In genomic region chr20:38790210-38791053, GRCh38 we compare ENCODE assay signal across 8 cellular contexts. TPM values are rescaled to one million over a fixed set of nuclear protein-coding genes. Genes with fewer than 3 reads are reported as not detected.
DNase-seq lines count a peak whose midpoint lies in the region; ATAC-seq and TF ChIP-seq lines count a peak whose summit lies in the region.

No MANE protein-coding gene starts in this region.

- H3K9ac ChIP-seq in Karpas-422 (ENCODE audit: low read length): no peak overlapping the region

- 0 out of 2 replicates have a peak, but pooled peaks cover 3% of the 10 kb centered on the region for H3K4me1 ChIP-seq in DOHH2 (ENCODE audit: control insufficient read depth, low read length)
- H3K4me1 ChIP-seq in Karpas-422 (ENCODE audit: low read length): no peaks in the 10 kb centered on the region

- no peaks in the 10 kb centered on the region for H3F3A ChIP-seq in DOHH2 (ENCODE audit: control insufficient read depth, insufficient read depth)

- POLR2A ChIA-PET in naive thymus-derived CD8-positive, alpha-beta T cell (lab: Charles Lee): interaction anchor here (0.6 to 2.3 kb wide), 4 partner anchors 13 to 172 kb away, joined by 3 to 12 read pairs (median 7); partner anchors contain the start of genes DHX35 and PPP1R16B

- H4K20me1 ChIP-seq in DOHH2 (ENCODE audit: control insufficient read depth, insufficient read depth, low read depth, low read length) (no peaks in the 10 kb centered on the region), Karpas-422 (ENCODE audit: insufficient read depth, low read depth, low read length) (no peaks in the 10 kb centered on the region)

- H3K27me3 Mint-ChIP-seq in naive thymus-derived CD8-positive, alpha-beta T cell: no peaks in the 10 kb centered on the region

- H3K36me3 ChIP-seq in DOHH2 (ENCODE audit: control insufficient read depth, low read length) (no peaks in the 10 kb centered on the region), Karpas-422 (ENCODE audit: insufficient read depth, low read length) (no peaks in the 10 kb centered on the region)

- H3K4me1 Mint-ChIP-seq in naive thymus-derived CD8-positive, alpha-beta T cell: peaks cover 4 to 18% (median 10%) of the 10 kb centered on the region in 4 donors

- H3K4me2 ChIP-seq in DOHH2 (ENCODE audit: low read length) (0 out of 2 replicates have a peak overlapping the region, but pooled peaks have one; percentile 25), Karpas-422 (ENCODE audit: low read depth, low read length, poor library complexity, severe bottlenecking) (no peak overlapping the region)

- intact Hi-C loops in posterior vena cava (cut with DNase I): no loop called here

- H3K9me3 Mint-ChIP-seq in naive thymus-derived CD8-positive, alpha-beta T cell: no peaks in the 10 kb centered on the region

- peak; percentile 86 for TF ChIP-seq CTCF in DOHH2 (IDR thresholded peaks at IDR 0.05; ENCODE audit: low read depth, low read length, poor library complexity, severe bottlenecking)

- peak; percentile 59 for DNase-seq in Karpas-422
- DNase-seq in SK-N-DZ (ENCODE audit: low spot score): peak; percentile 81
- DNase-seq in dermis blood vessel endothelial cell: peak; percentile 79
- DNase-seq in naive thymus-derived CD8-positive, alpha-beta T cell: peak in 6 of 10 donors; percentile 20 to 80 (median 47)
- DNase-seq in GOT3 (lab: John Stamatoyannopoulos, UW): no peak
- DNase-seq in posterior vena cava (ENCODE audit: low spot score): no peak

- peak; percentile 82 to 96 for ATAC-seq in naive thymus-derived CD8-positive, alpha-beta T cell
- no peak for ATAC-seq in HG02973 (IDR thresholded peaks at IDR 0.05; ENCODE audit: unreplicated experiment)

- H3K9me3 ChIP-seq in DOHH2 (ENCODE audit: control insufficient read depth, insufficient read depth, low read length) (no peaks in the 10 kb centered on the region), Karpas-422 (ENCODE audit: low read length) (no peaks in the 10 kb centered on the region)

- H3K27me3 ChIP-seq in DOHH2 (ENCODE audit: control insufficient read depth, low read length): no peaks in the 10 kb centered on the region
- H3K27me3 ChIP-seq in Karpas-422 (ENCODE audit: low read length): no peaks in the 10 kb centered on the region

- H3K4me3 Mint-ChIP-seq in naive thymus-derived CD8-positive, alpha-beta T cell: peak overlapping the region in 4 of 10 donors; percentile 37 to 55 (median 46)

- H2AFZ ChIP-seq in Karpas-422 (ENCODE audit: low read length): no peak overlapping the region

- peaks cover 0 to 2% (median 0%) of the 10 kb centered on the region in 3 donors for H3K36me3 Mint-ChIP-seq in naive thymus-derived CD8-positive, alpha-beta T cell

- no peak overlapping the region for H3K4me3 ChIP-seq in DOHH2 (ENCODE audit: low read length)
- H3K4me3 ChIP-seq in Karpas-422 (ENCODE audit: low read length): no peak overlapping the region

- H3K9me2 ChIP-seq in DOHH2 (replicated peaks; ENCODE audit: control insufficient read depth, low read length) (no peaks in the 10 kb centered on the region), Karpas-422 (replicated peaks; ENCODE audit: insufficient read depth, low read length) (no peaks in the 10 kb centered on the region)

- H3K27ac ChIP-seq in DOHH2 (ENCODE audit: low read depth, low read length): no peak overlapping the region
- H3K27ac ChIP-seq in Karpas-422 (ENCODE audit: low read length): no peak overlapping the region

- H3K27ac Mint-ChIP-seq in naive thymus-derived CD8-positive, alpha-beta T cell: peak overlapping the region in 7 of 10 donors; percentile 37 to 92 (median 65)

- H3K79me2 ChIP-seq in DOHH2 (ENCODE audit: control insufficient read depth, low read length): no peaks in the 10 kb centered on the region
- H3K79me2 ChIP-seq in Karpas-422 (ENCODE audit: low read length): no peaks in the 10 kb centered on the region

RNA-seq across cellular contexts. Expression of gene PPP1R16B, which starts 15.1 kb away (rescaled TPM):
- 0.04 and 0.15 TPM in 2 replicates for total RNA-seq in Karpas-422 (2014; rRNA removed; shearing (Covaris generic); ENCODE audit: low replicate concordance)
- polyA plus RNA-seq in SK-N-DZ (2014; cell fraction: cytosol; rRNA removed): 3.1 and 3.8 TPM in 2 replicates
- 3.1 and 6.3 TPM in 2 replicates for polyA plus RNA-seq in SK-N-DZ (2014; cell fraction: nucleus; rRNA removed)
- total RNA-seq in dermis blood vessel endothelial cell: 247 and 304 TPM in 2 replicates
- total RNA-seq in naive thymus-derived CD8-positive, alpha-beta T cell: 10 to 100 TPM; 31.4 to 33.6 TPM
- polyA plus RNA-seq in naive thymus-derived CD8-positive, alpha-beta T cell: 10 to 100 TPM in 2 of 3 donors, 1 to 10 TPM in 1; 9.7 to 15.6 (median 13.4) TPM
- 10 to 100 TPM in 1 of 2 donors, 1 to 10 TPM in 1; 8.5 to 11.7 TPM for total RNA-seq in posterior vena cava

RNA-seq across cellular contexts. Expression of gene ACTR5, which starts 42.2 kb away (rescaled TPM):
- total RNA-seq in Karpas-422 (2014; rRNA removed; shearing (Covaris generic); ENCODE audit: low replicate concordance): 4.5 and 10.6 TPM in 2 replicates
- polyA plus RNA-seq in SK-N-DZ (2014; cell fraction: cytosol; rRNA removed): 25.8 and 28.5 TPM in 2 replicates
- 55.5 and 69.2 TPM in 2 replicates for polyA plus RNA-seq in SK-N-DZ (2014; cell fraction: nucleus; rRNA removed)
- total RNA-seq in dermis blood vessel endothelial cell: 9.7 and 14.1 TPM in 2 replicates
- total RNA-seq in naive thymus-derived CD8-positive, alpha-beta T cell: 10 to 100 TPM; 20.7 to 21.8 TPM
- polyA plus RNA-seq in naive thymus-derived CD8-positive, alpha-beta T cell: 10 to 100 TPM in 2 of 3 donors, 1 to 10 TPM in 1; 8.8 to 10.3 (median 10.2) TPM
- total RNA-seq in posterior vena cava: 1 to 10 TPM; 5.1 to 5.8 TPM

Comparison
In these comparisons a context has a peak if more than half of its experiments do, and no peak if none do; other contexts are left out.
1. DNase-seq: peak in Karpas-422 (single experiment), SK-N-DZ (single experiment), dermis blood vessel endothelial cell (single experiment) and naive thymus-derived CD8-positive, alpha-beta T cell (6 of 10); none in GOT3 (single experiment) and posterior vena cava (single experiment).